Comparison of ENCODE assay signal across 17 cellular contexts in the genomic region with DNA sequence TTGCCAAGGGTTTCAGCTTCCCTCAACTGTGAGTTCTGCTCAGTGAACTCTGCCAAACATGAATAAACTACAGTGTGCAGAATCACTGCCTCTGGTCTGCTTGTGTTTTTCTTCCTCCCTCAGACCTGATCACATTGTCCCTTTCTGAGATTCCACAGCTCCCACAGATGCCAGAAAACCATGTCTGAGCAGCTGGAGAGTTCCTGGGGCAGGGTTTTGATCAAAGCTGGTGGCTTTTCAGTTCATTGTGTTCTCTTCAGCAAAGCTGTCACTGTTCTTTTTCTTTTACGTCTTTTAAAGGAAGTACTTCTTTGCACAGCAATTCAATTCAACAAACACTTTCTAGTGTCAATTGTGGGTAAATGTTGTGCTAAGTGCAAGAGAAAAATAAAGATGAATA.
DNase-seq lines count a peak whose midpoint lies in the region; ATAC-seq and TF ChIP-seq lines count a peak whose summit lies in the region.
"Had no signal": no experiment of that assay in that cellular context is flagged by ENCODE, and none has a peak within 500 bp of the region (broad histone marks: within the 10 kb centered on the region; RNA-seq: fewer than 3 reads in every experiment).

No MANE protein-coding gene starts in this region.

- no peak for TF ChIP-seq POLR2A in thyroid gland (IDR thresholded peaks at IDR 0.05)

- H3K4me3 ChIP-seq in hepatocyte: no peak overlapping the region
- no peak overlapping the region for H3K4me3 ChIP-seq in neural progenitor cell
- no peak overlapping the region for H3K4me3 ChIP-seq in thyroid gland (replicated peaks in 1 of 3)

- peak overlapping the region; percentile 52 for H3K27ac Mint-ChIP-seq in neural progenitor cell
- H3K27ac Mint-ChIP-seq: CD4-positive, alpha-beta T cell had no signal

- H3K27ac ChIP-seq in hepatocyte (peak overlapping the region; percentile 21), neural progenitor cell (peak overlapping the region; percentile 21), thyroid gland (peak overlapping the region in 1 of 3 donors; percentile 40)
- H3K27ac ChIP-seq: KMS-11 had no signal

- no peaks in the 10 kb centered on the region for H3K4me1 ChIP-seq in hepatocyte (ENCODE audit: insufficient read depth)
- H3K4me1 ChIP-seq in neural progenitor cell: peaks cover 33% of the 10 kb centered on the region
- H3K4me1 ChIP-seq in thyroid gland: peaks cover 6 to 14% of the 10 kb centered on the region in 2 donors
- H3K4me1 ChIP-seq: BE2C had no signal

- H3K79me2 ChIP-seq in hepatocyte: no peaks in the 10 kb centered on the region
- H3K79me2 ChIP-seq in neural progenitor cell (ENCODE audit: low read depth): no peaks in the 10 kb centered on the region

- peaks cover 24% of the 10 kb centered on the region for H3F3A ChIP-seq in neural progenitor cell (ENCODE audit: low read depth)

- intact Hi-C loops in thyroid gland (cut with DNase I): no loop called here

- H2AFZ ChIP-seq in hepatocyte (no peak overlapping the region), neural progenitor cell (replicated peaks) (no peak overlapping the region)

- no peaks in the 10 kb centered on the region for H3K9me3 Mint-ChIP-seq in neural progenitor cell

- H3K9ac ChIP-seq in neural progenitor cell: no peak overlapping the region
- H3K9ac ChIP-seq: KMS-11 had no signal

- H3K27me3 ChIP-seq in hepatocyte (no peaks in the 10 kb centered on the region), neural progenitor cell (no peaks in the 10 kb centered on the region), thyroid gland (no peaks in the 10 kb centered on the region)
- H3K27me3 ChIP-seq: BE2C had no signal

- TF ChIP-seq CTCF in hepatocyte (IDR thresholded peaks at IDR 0.05; ENCODE audit: poor library complexity) (no peak), neural progenitor cell (IDR thresholded peaks at IDR 0.05) (no peak), thyroid gland (IDR thresholded peaks at IDR 0.05) (no peak)

- peaks cover 6% of the 10 kb centered on the region for H3K27me3 Mint-ChIP-seq in neural progenitor cell (ENCODE audit: insufficient read depth, low read depth)
- H3K27me3 Mint-ChIP-seq: CD4-positive, alpha-beta T cell had no signal

- no peaks in the 10 kb centered on the region for H4K20me1 ChIP-seq in hepatocyte (ENCODE audit: insufficient read depth, poor library complexity, severe bottlenecking)
- no peaks in the 10 kb centered on the region for H4K20me1 ChIP-seq in neural progenitor cell (ENCODE audit: low read depth)

- 30% methylated on average over 1 of the region's 1 CpG for WGBS in hepatocyte (ENCODE audit: low lambda C conversion rate, missing lambda C conversion rate)
- WGBS in thyroid gland, 2 donors: 4% methylated on average over 1 of the region's 1 CpG

- H3K36me3 ChIP-seq in hepatocyte (replicated peaks; ENCODE audit: insufficient read depth, low read depth) (no peaks in the 10 kb centered on the region), neural progenitor cell (no peaks in the 10 kb centered on the region), thyroid gland (no peaks in the 10 kb centered on the region)
- H3K36me3 ChIP-seq: BE2C had no signal

- peaks cover 33% of the 10 kb centered on the region for H3K4me1 Mint-ChIP-seq in neural progenitor cell

- H3K4me3 Mint-ChIP-seq in neural progenitor cell: peak overlapping the region; percentile 7
- H3K4me3 Mint-ChIP-seq: CD4-positive, alpha-beta T cell had no signal

- no peaks in the 10 kb centered on the region for H3K9me3 ChIP-seq in hepatocyte (ENCODE audit: low read depth)
- no peaks in the 10 kb centered on the region for H3K9me3 ChIP-seq in neural progenitor cell (ENCODE audit: low read depth)
- no peaks in the 10 kb centered on the region for H3K9me3 ChIP-seq in thyroid gland
- H3K9me3 ChIP-seq: BE2C had no signal

- DNase-seq in cerebellum (ENCODE audit: low spot score) (peak; percentile 13), hepatocyte (ENCODE audit: low spot score) (no peak), neural progenitor cell (ENCODE audit: low spot score) (peak; percentile 27), thyroid gland (peak; percentile 42 to 62), KG1 (lab: John Stamatoyannopoulos, UW) (no peak), kidney tubule cell (ENCODE audit: low spot score) (no peak)
- DNase-seq: BE2C; CD4-positive, alpha-beta T cell; EL; NCI-H1048; NCI-H146; NCI-H2081; NCI-H510A treated with DMSO at 0.1 percent for 48 hours; NCI-H82 had no signal

- no peak for ATAC-seq in esophagus mucosa
- ATAC-seq: HepG2 had no signal

- H3K4me2 ChIP-seq in hepatocyte: peak overlapping the region; percentile 26
- H3K4me2 ChIP-seq in neural progenitor cell: peak overlapping the region; percentile 60
- H3K4me2 ChIP-seq: KMS-11 had no signal

- H3K36me3 Mint-ChIP-seq in neural progenitor cell: no peaks in the 10 kb centered on the region

- no peaks in the 10 kb centered on the region for H3K9me2 ChIP-seq in hepatocyte (replicated peaks; ENCODE audit: insufficient read depth)

Comparison
In these comparisons a context has a peak if more than half of its experiments do, and no peak if none do; other contexts are left out.
1. DNase-seq: peak in cerebellum (single experiment), neural progenitor cell (single experiment) and thyroid gland (2 of 2); none in hepatocyte (single experiment), KG1 (single experiment) and kidney tubule cell (single experiment).